ENCODE assay signal across 9 cellular contexts in the genomic region with DNA sequence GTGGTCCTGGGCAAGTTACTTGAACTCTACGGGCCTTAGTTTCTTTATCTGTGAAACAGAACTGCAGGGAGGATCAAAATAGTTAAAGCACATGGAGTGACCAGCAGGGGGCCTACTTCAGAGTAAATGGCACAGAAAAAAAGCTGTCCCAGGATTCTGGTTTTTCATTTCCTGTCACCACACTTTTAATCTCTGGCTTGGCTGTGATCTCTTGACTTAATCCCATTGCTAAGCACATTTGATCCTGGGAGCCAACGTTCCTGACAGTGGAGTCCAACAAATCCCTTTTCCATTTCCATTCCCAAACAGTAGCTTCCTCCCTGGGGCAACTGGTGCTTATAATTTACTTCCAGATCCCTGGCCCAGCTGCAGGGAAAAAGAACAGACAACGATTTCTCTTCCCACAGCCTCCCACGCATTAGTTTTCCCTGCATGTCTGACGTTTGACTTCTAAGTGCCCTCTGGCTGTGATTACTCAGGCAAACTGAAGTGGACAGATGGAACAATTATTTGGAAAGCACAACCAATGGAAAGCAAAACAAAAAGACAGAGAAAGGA.
DNase-seq lines count a peak whose midpoint lies in the region; ATAC-seq and TF ChIP-seq lines count a peak whose summit lies in the region.
"Had no signal": no experiment of that assay in that cellular context is flagged by ENCODE, and none has a peak within 500 bp of the region (broad histone marks: within the 10 kb centered on the region; RNA-seq: fewer than 3 reads in every experiment).

No MANE protein-coding gene starts in this region.

- no peaks in the 10 kb centered on the region for H3K9me3 ChIP-seq in Panc1 (ENCODE audit: control insufficient read depth, insufficient read depth, low read depth, low read length)

- no peak for TF ChIP-seq POLR2A in erythroblast (IDR thresholded peaks at IDR 0.05; ENCODE audit: low read length)

- no peaks in the 10 kb centered on the region for H3K27me3 ChIP-seq in Panc1 (ENCODE audit: control insufficient read depth, insufficient read depth, low read length)

- TF ChIP-seq CTCF in Panc1 (IDR thresholded peaks at IDR 0.05): peak; percentile 47
- TF ChIP-seq CTCF in nephron (IDR thresholded peaks at IDR 0.05; ENCODE audit: unreplicated experiment in 3 of 3): peak in 2 of 3 experiments; percentile 32 to 50

- ATAC-seq in activated naive CD8-positive, alpha-beta T cell treated with anti-CD3 and anti-CD28 coated beads, Interleukin-2, amount 50 U/mL, for 24 hours: no peak
- ATAC-seq in Panc1: no peak
- no peak for ATAC-seq in GM21381 (IDR thresholded peaks at IDR 0.05; ENCODE audit: unreplicated experiment)
- ATAC-seq in GM19467 (IDR thresholded peaks at IDR 0.05; ENCODE audit: unreplicated experiment): no peak

- DNase-seq in activated naive CD8-positive, alpha-beta T cell treated with anti-CD3 and anti-CD28 coated beads, Interleukin-2, amount 50 U/mL, for 24 hours: peak; percentile 3
- DNase-seq in activated naive CD8-positive, alpha-beta T cell treated with anti-CD3 and anti-CD28 coated beads for 36 hours: no peak
- DNase-seq in HuH-7 (ENCODE audit: low spot score) (peak; percentile 22), Panc1 (ENCODE audit: low read depth, low spot score) (no peak), erythroblast (lab: John Stamatoyannopoulos, UW) (peak; percentile 31 to 49)

- no peaks in the 10 kb centered on the region for H3K4me1 Mint-ChIP-seq in activated naive CD8-positive, alpha-beta T cell treated with anti-CD3 and anti-CD28 coated beads, Interleukin-2, amount 50 U/mL, for 24 hours
- no peaks in the 10 kb centered on the region for H3K4me1 Mint-ChIP-seq in activated naive CD8-positive, alpha-beta T cell treated with anti-CD3 and anti-CD28 coated beads for 36 hours
- H3K4me1 Mint-ChIP-seq in nephron: peaks cover 15% of the 10 kb centered on the region
- H3K4me1 Mint-ChIP-seq: activated naive CD4-positive, alpha-beta T cell treated with anti-CD3 and anti-CD28 coated beads, Interleukin-2, amount 50 U/mL, for 24 hours had no signal

- H3K9me3 Mint-ChIP-seq in activated naive CD8-positive, alpha-beta T cell treated with anti-CD3 and anti-CD28 coated beads, Interleukin-2, amount 50 U/mL, for 24 hours: no peaks in the 10 kb centered on the region
- H3K9me3 Mint-ChIP-seq in activated naive CD8-positive, alpha-beta T cell treated with anti-CD3 and anti-CD28 coated beads for 36 hours: no peaks in the 10 kb centered on the region
- no peaks in the 10 kb centered on the region for H3K9me3 Mint-ChIP-seq in nephron
- H3K9me3 Mint-ChIP-seq: activated naive CD4-positive, alpha-beta T cell treated with anti-CD3 and anti-CD28 coated beads, Interleukin-2, amount 50 U/mL, for 24 hours had no signal

- POLR2A ChIA-PET in Panc1 (lab: Charles Lee): no interaction called here

- in situ Hi-C loops in Panc1 (cut with HindIII; ENCODE audit: low pct_unique_long_range_greater_than_20kb, low sequenced_read_pairs): no loop called here

- no peaks in the 10 kb centered on the region for H3K27me3 Mint-ChIP-seq in activated naive CD8-positive, alpha-beta T cell treated with anti-CD3 and anti-CD28 coated beads, Interleukin-2, amount 50 U/mL, for 24 hours
- peaks cover 6% of the 10 kb centered on the region for H3K27me3 Mint-ChIP-seq in activated naive CD8-positive, alpha-beta T cell treated with anti-CD3 and anti-CD28 coated beads for 36 hours
- no peaks in the 10 kb centered on the region for H3K27me3 Mint-ChIP-seq in nephron (ENCODE audit: low read depth)
- H3K27me3 Mint-ChIP-seq: activated naive CD4-positive, alpha-beta T cell treated with anti-CD3 and anti-CD28 coated beads, Interleukin-2, amount 50 U/mL, for 24 hours had no signal

- no peaks in the 10 kb centered on the region for H3K36me3 ChIP-seq in Panc1 (ENCODE audit: control insufficient read depth, insufficient read depth, low read length)

- H3K4me3 Mint-ChIP-seq in activated naive CD8-positive, alpha-beta T cell treated with anti-CD3 and anti-CD28 coated beads, Interleukin-2, amount 50 U/mL, for 24 hours: no peak overlapping the region
- no peak overlapping the region for H3K4me3 Mint-ChIP-seq in activated naive CD8-positive, alpha-beta T cell treated with anti-CD3 and anti-CD28 coated beads for 36 hours
- H3K4me3 Mint-ChIP-seq in nephron: no peak overlapping the region
- H3K4me3 Mint-ChIP-seq: activated naive CD4-positive, alpha-beta T cell treated with anti-CD3 and anti-CD28 coated beads, Interleukin-2, amount 50 U/mL, for 24 hours had no signal

- no peaks in the 10 kb centered on the region for H3K36me3 Mint-ChIP-seq in activated naive CD8-positive, alpha-beta T cell treated with anti-CD3 and anti-CD28 coated beads, Interleukin-2, amount 50 U/mL, for 24 hours (ENCODE audit: low read depth)
- no peaks in the 10 kb centered on the region for H3K36me3 Mint-ChIP-seq in activated naive CD8-positive, alpha-beta T cell treated with anti-CD3 and anti-CD28 coated beads for 36 hours
- no peaks in the 10 kb centered on the region for H3K36me3 Mint-ChIP-seq in nephron (ENCODE audit: low read depth)
- H3K36me3 Mint-ChIP-seq: activated naive CD4-positive, alpha-beta T cell treated with anti-CD3 and anti-CD28 coated beads, Interleukin-2, amount 50 U/mL, for 24 hours had no signal

- no peak overlapping the region for H3K4me3 ChIP-seq in Panc1 (ENCODE audit: low read depth in 2 of 2, low read length in 2 of 2)

- H3K27ac ChIP-seq in Panc1 (ENCODE audit: low read length): no peak overlapping the region

- no peak overlapping the region for H3K27ac Mint-ChIP-seq in activated naive CD8-positive, alpha-beta T cell treated with anti-CD3 and anti-CD28 coated beads, Interleukin-2, amount 50 U/mL, for 24 hours
- no peak overlapping the region for H3K27ac Mint-ChIP-seq in activated naive CD8-positive, alpha-beta T cell treated with anti-CD3 and anti-CD28 coated beads for 36 hours
- peak overlapping the region in 2 of 3 experiments; percentile 4 to 19 for H3K27ac Mint-ChIP-seq in nephron
- H3K27ac Mint-ChIP-seq: activated naive CD4-positive, alpha-beta T cell treated with anti-CD3 and anti-CD28 coated beads, Interleukin-2, amount 50 U/mL, for 24 hours had no signal

- BruUV-seq in Panc1 (replicated peaks; lab: Mats Ljungman, UMichigan): no TSS peak

- H3K4me1 ChIP-seq in Panc1 (ENCODE audit: control insufficient read depth, insufficient read depth, low read length): no peaks in the 10 kb centered on the region

- intact Hi-C loops in Panc1 (cut with micrococcal nuclease; ENCODE audit: unreplicated experiment): no loop called here

- CTCF ChIA-PET in Panc1 (lab: Charles Lee): no interaction called here

Comparison
In these comparisons a context has a peak if more than half of its experiments do, and no peak if none do; other contexts are left out.
1. DNase-seq: peak in activated naive CD8-positive, alpha-beta T cell treated with anti-CD3 and anti-CD28 coated beads, Interleukin-2, amount 50 U/mL, for 24 hours (single experiment), HuH-7 (single experiment) and erythroblast (2 of 2); none in activated naive CD8-positive, alpha-beta T cell treated with anti-CD3 and anti-CD28 coated beads for 36 hours (single experiment) and Panc1 (single experiment).
2. H3K27ac Mint-ChIP-seq: peak in nephron (2 of 3); none in activated naive CD8-positive, alpha-beta T cell treated with anti-CD3 and anti-CD28 coated beads, Interleukin-2, amount 50 U/mL, for 24 hours (single experiment) and activated naive CD8-positive, alpha-beta T cell treated with anti-CD3 and anti-CD28 coated beads for 36 hours (single experiment).